11 cellular contexts compared by ENCODE assay signal in genomic region chr2:8152392-8153257, GRCh38.
A peak's percentile ranks its signal among the peaks of the same experiment; 100 is the strongest.
DNase-seq lines count a peak whose midpoint lies in the region; ATAC-seq and TF ChIP-seq lines count a peak whose summit lies in the region.
"Had no signal": no experiment of that assay in that cellular context is flagged by ENCODE, and none has a peak within 500 bp of the region (broad histone marks: within the 10 kb centered on the region; RNA-seq: fewer than 3 reads in every experiment).

No MANE protein-coding gene starts in this region.

- peaks cover 2% of the 10 kb centered on the region for H3K36me3 Mint-ChIP-seq in central memory CD8-positive, alpha-beta T cell (ENCODE audit: insufficient read depth)
- peaks cover 2% of the 10 kb centered on the region for H3K36me3 Mint-ChIP-seq in activated CD4-positive, alpha-beta memory T cell treated with anti-CD3 and anti-CD28 coated beads, Interleukin-2, amount 10 ng/mL, durations not matched to agents 7 days and 5 days (ENCODE audit: low read depth)

- no peak overlapping the region for H4K8ac ChIP-seq in trophoblast cell (ENCODE audit: low read depth, low read length)

- no peaks in the 10 kb centered on the region for H3K36me3 ChIP-seq in trophoblast cell (ENCODE audit: control insufficient read depth in 1 of 2, insufficient read depth in 2 of 2, low read length in 2 of 2)

- no peak overlapping the region for H3K27ac ChIP-seq in trophoblast cell (ENCODE audit: low read depth, low read length)

- H3K4me1 Mint-ChIP-seq in central memory CD8-positive, alpha-beta T cell: peaks cover 20% of the 10 kb centered on the region
- peaks cover 44% of the 10 kb centered on the region for H3K4me1 Mint-ChIP-seq in activated CD4-positive, alpha-beta memory T cell treated with anti-CD3 and anti-CD28 coated beads, Interleukin-2, amount 10 ng/mL, durations not matched to agents 7 days and 5 days

- no peak overlapping the region for H4K12ac ChIP-seq in trophoblast cell (ENCODE audit: low read depth, low read length)

- H2AFZ ChIP-seq in trophoblast cell (ENCODE audit: insufficient read depth, low read length, poor library complexity): no peak overlapping the region

- DNase-seq in central memory CD8-positive, alpha-beta T cell (ENCODE audit: low spot score in 2 of 2): no peak
- DNase-seq in HEK293T (ENCODE audit: extremely low spot score) (no peak), trophoblast cell (no peak), cardiac septum (ENCODE audit: low spot score) (no peak)
- DNase-seq in activated CD4-positive, alpha-beta memory T cell treated with anti-CD3 and anti-CD28 coated beads, Interleukin-2, amount 10 ng/mL, durations not matched to agents 7 days and 5 days: no peak
- DNase-seq: activated naive CD8-positive, alpha-beta T cell treated with anti-CD3 and anti-CD28 coated beads for 36 hours; KG1; SW 1271 had no signal

- H2BK120ac ChIP-seq in trophoblast cell (ENCODE audit: insufficient read depth, low read length, poor library complexity): no peak overlapping the region

- no peaks in the 10 kb centered on the region for H3K9me3 Mint-ChIP-seq in central memory CD8-positive, alpha-beta T cell
- H3K9me3 Mint-ChIP-seq in activated CD4-positive, alpha-beta memory T cell treated with anti-CD3 and anti-CD28 coated beads, Interleukin-2, amount 10 ng/mL, durations not matched to agents 7 days and 5 days: peaks cover 10% of the 10 kb centered on the region

- WGBS in trophoblast cell (ENCODE audit: extremely low coverage, insufficient coverage, insufficient read length): no CpG with 5 or more reads among the region's 11 CpGs

- H3K4me3 ChIP-seq in trophoblast cell (ENCODE audit: low read depth, low read length): no peak overlapping the region

- H3K27ac Mint-ChIP-seq in central memory CD8-positive, alpha-beta T cell (ENCODE audit: low read depth): peak overlapping the region; percentile 26
- H3K27ac Mint-ChIP-seq in activated CD4-positive, alpha-beta memory T cell treated with anti-CD3 and anti-CD28 coated beads, Interleukin-2, amount 10 ng/mL, durations not matched to agents 7 days and 5 days: no peak overlapping the region
- H3K27ac Mint-ChIP-seq: activated naive CD8-positive, alpha-beta T cell treated with anti-CD3 and anti-CD28 coated beads for 36 hours had no signal

- H3K9ac ChIP-seq in trophoblast cell (ENCODE audit: low read length): no peak overlapping the region

- H2BK5ac ChIP-seq in trophoblast cell (ENCODE audit: low read depth, low read length, poor library complexity): no peak overlapping the region

- H3K23ac ChIP-seq in trophoblast cell (ENCODE audit: low read length): no peak overlapping the region

- H3K18ac ChIP-seq in trophoblast cell (ENCODE audit: low read length): no peak overlapping the region

- no peak overlapping the region for H3K14ac ChIP-seq in trophoblast cell (ENCODE audit: low read length)

- ATAC-seq in GM18502 (IDR thresholded peaks at IDR 0.05; ENCODE audit: poor library complexity, unreplicated experiment) (peak; percentile 99), GM21367 (IDR thresholded peaks at IDR 0.05; ENCODE audit: unreplicated experiment) (peak; percentile 94), HG03139 (IDR thresholded peaks at IDR 0.05; ENCODE audit: unreplicated experiment) (peak; percentile 99)
- ATAC-seq in central memory CD8-positive, alpha-beta T cell (replicated peaks; ENCODE audit: extremely low read depth, poor library complexity, severe bottlenecking): no peak

- CTCF ChIA-PET in HEK293T (lab: Yijun Ruan, JAX): no interaction called here
- CTCF ChIA-PET in activated CD4-positive, alpha-beta memory T cell treated with anti-CD3 and anti-CD28 coated beads, Interleukin-2, amount 10 ng/mL, durations not matched to agents 7 days and 5 days (lab: Charles Lee): no interaction called here

- H3K4ac ChIP-seq in trophoblast cell (ENCODE audit: low read depth, low read length): no peak overlapping the region

- H3K4me1 ChIP-seq in trophoblast cell (ENCODE audit: control insufficient read depth in 1 of 2, insufficient read depth in 2 of 2, low read length in 2 of 2): peaks cover 8 to 9% of the 10 kb centered on the region in 2 experiments

- no peak overlapping the region for H3K4me2 ChIP-seq in trophoblast cell (ENCODE audit: low read length)

- H2BK12ac ChIP-seq in trophoblast cell (ENCODE audit: low read length): no peak overlapping the region

- no peaks in the 10 kb centered on the region for H3K27me3 Mint-ChIP-seq in central memory CD8-positive, alpha-beta T cell
- H3K27me3 Mint-ChIP-seq in activated CD4-positive, alpha-beta memory T cell treated with anti-CD3 and anti-CD28 coated beads, Interleukin-2, amount 10 ng/mL, durations not matched to agents 7 days and 5 days: no peaks in the 10 kb centered on the region

- POLR2A ChIA-PET in HEK293T (lab: Yijun Ruan, JAX): no interaction called here
- POLR2A ChIA-PET in activated CD4-positive, alpha-beta memory T cell treated with anti-CD3 and anti-CD28 coated beads, Interleukin-2, amount 10 ng/mL, durations not matched to agents 7 days and 5 days (lab: Charles Lee): no interaction called here

- H2AK5ac ChIP-seq in trophoblast cell (ENCODE audit: low read length): no peak overlapping the region

- H3K79me1 ChIP-seq in trophoblast cell (ENCODE audit: low read length): peaks cover 9% of the 10 kb centered on the region

- no peak overlapping the region for H4K91ac ChIP-seq in trophoblast cell (ENCODE audit: low read depth, low read length)

- H3K79me2 ChIP-seq in trophoblast cell (ENCODE audit: control insufficient read depth, insufficient read depth, low read length, poor library complexity): no peaks in the 10 kb centered on the region

- H3K27me3 ChIP-seq in trophoblast cell (ENCODE audit: insufficient read depth, low read length): no peaks in the 10 kb centered on the region

- H3K9me3 ChIP-seq in trophoblast cell (ENCODE audit: insufficient read depth, low read depth, low read length): peaks cover 2% of the 10 kb centered on the region

- H3K4me3 Mint-ChIP-seq in central memory CD8-positive, alpha-beta T cell: no peak overlapping the region
- no peak overlapping the region for H3K4me3 Mint-ChIP-seq in activated CD4-positive, alpha-beta memory T cell treated with anti-CD3 and anti-CD28 coated beads, Interleukin-2, amount 10 ng/mL, durations not matched to agents 7 days and 5 days
- H3K4me3 Mint-ChIP-seq: activated naive CD8-positive, alpha-beta T cell treated with anti-CD3 and anti-CD28 coated beads for 36 hours had no signal

- intact Hi-C loops in cardiac septum (cut with DNase I): no loop called here

TF ChIP-seq in HEK293T, 16 proteins besides CTCF, POLR2A, EP300 and RAD21:
- TF ChIP-seq NFRKB (IDR thresholded peaks at IDR 0.05) (no peak), FOXA1 (IDR thresholded peaks at IDR 0.05) (no peak), FOXM1 (IDR thresholded peaks at IDR 0.05; ENCODE audit: borderline replicate concordance) (no peak), ELF4 (IDR thresholded peaks at IDR 0.05) (no peak), TARDBP (IDR thresholded peaks at IDR 0.05) (no peak), HDGF (IDR thresholded peaks at IDR 0.05; ENCODE audit: borderline replicate concordance) (no peak), LEF1 (IDR thresholded peaks at IDR 0.05; ENCODE audit: borderline replicate concordance) (no peak), PKNOX1 (IDR thresholded peaks at IDR 0.05) (no peak), L3MBTL2 (conservative IDR thresholded peaks at IDR 0.05) (no peak), FOXK2 (IDR thresholded peaks at IDR 0.05) (no peak), SP1 (IDR thresholded peaks at IDR 0.05) (no peak), BHLHE40 (IDR thresholded peaks at IDR 0.05; ENCODE audit: borderline replicate concordance) (no peak), ZNF384 (IDR thresholded peaks at IDR 0.05) (no peak), SUZ12 (IDR thresholded peaks at IDR 0.05) (no peak), CTBP1 (IDR thresholded peaks at IDR 0.05; ENCODE audit: borderline replicate concordance) (no peak), ARNT (IDR thresholded peaks at IDR 0.05) (no peak)
TF ChIP-seq in HEK293T: peak in this region for 0.
